Comparison of ENCODE assay signal across 2 cellular contexts in genomic region chr12:50641566-50641965, GRCh38.
TF ChIP-seq lines count a peak whose summit lies in the region.

No MANE protein-coding gene starts in this region.

TF ChIP-seq in A549, 52 proteins besides CTCF, POLR2A, EP300 and RAD21 (continued from another document):
- TF ChIP-seq HEYL (CRISPR knock-in tag; IDR thresholded peaks at IDR 0.05) (no peak), JUN (IDR thresholded peaks at IDR 0.05) (no peak), REST (IDR thresholded peaks at IDR 0.05) (no peak), JUNB (IDR thresholded peaks at IDR 0.05) (no peak), FOSL2 (IDR thresholded peaks at IDR 0.05) (no peak), FOSL2 (CRISPR knock-in tag; IDR thresholded peaks at IDR 0.05) (no peak), CEBPB (IDR thresholded peaks at IDR 0.05) (no peak), PBX3 (IDR thresholded peaks at IDR 0.05) (no peak), BCL3 (IDR thresholded peaks at IDR 0.05) (no peak), MAZ (IDR thresholded peaks at IDR 0.05; ENCODE audit: borderline replicate concordance, low read depth, low read length) (no peak), KDM5A (IDR thresholded peaks at IDR 0.05) (no peak), ATOH8 (CRISPR knock-in tag; IDR thresholded peaks at IDR 0.05; ENCODE audit: low read depth) (no peak), GATA3 (IDR thresholded peaks at IDR 0.05; ENCODE audit: borderline replicate concordance) (no peak), HMGXB4 (CRISPR knock-in tag; IDR thresholded peaks at IDR 0.05; ENCODE audit: borderline replicate concordance) (no peak), HOXB13 (CRISPR knock-in tag; IDR thresholded peaks at IDR 0.05; ENCODE audit: low read depth) (no peak), FOSB (CRISPR knock-in tag; IDR thresholded peaks at IDR 0.05) (no peak)
TF ChIP-seq in A549: peak in this region for 0.

TF ChIP-seq in GM12878, 131 proteins besides CTCF, POLR2A, EP300 and RAD21 (continued from another document):
- TF ChIP-seq USF1 (IDR thresholded peaks at IDR 0.05; ENCODE audit: borderline replicate concordance, extremely low read length, insufficient read depth, low read depth, low read length) (peak; percentile 9), GABPA (IDR thresholded peaks at IDR 0.05; ENCODE audit: low read depth) (no peak)
